In genomic region chr9:127538849-127539258, GRCh38 we compare ENCODE assay signal across 17 cellular contexts.
DNase-seq lines count a peak whose midpoint lies in the region; ATAC-seq and TF ChIP-seq lines count a peak whose summit lies in the region.
"Had no signal": no experiment of that assay in that cellular context is flagged by ENCODE, and none has a peak within 500 bp of the region (broad histone marks: within the 10 kb centered on the region; RNA-seq: fewer than 3 reads in every experiment).

No MANE protein-coding gene starts in this region.

- H3K4me3 Mint-ChIP-seq in activated CD4-positive, alpha-beta memory T cell treated with anti-CD3 and anti-CD28 coated beads for 36 hours, result no peak overlapping the region
- H3K4me3 Mint-ChIP-seq: activated CD8-positive, alpha-beta T cell treated with anti-CD3 and anti-CD28 coated beads for 36 hours; activated naive CD4-positive, alpha-beta T cell treated with anti-CD3 and anti-CD28 coated beads for 36 hours; CD8-positive, alpha-beta memory T cell; memory B cell; T-helper 2 cell treated with Interferon-gamma antibody and Interleukin-4, amounts not matched to agents 5 μg/mL and 100 μg/mL, for 36 hours had no signal

- no peaks in the 10 kb centered on the region for H3K4me1 Mint-ChIP-seq in activated CD4-positive, alpha-beta memory T cell treated with anti-CD3 and anti-CD28 coated beads for 36 hours (ENCODE audit: low read depth)
- H3K4me1 Mint-ChIP-seq: memory B cell had no signal

- no peaks in the 10 kb centered on the region for H3K9me3 Mint-ChIP-seq in activated CD4-positive, alpha-beta memory T cell treated with anti-CD3 and anti-CD28 coated beads for 36 hours
- H3K9me3 Mint-ChIP-seq: activated CD8-positive, alpha-beta T cell treated with anti-CD3 and anti-CD28 coated beads for 36 hours; activated naive CD4-positive, alpha-beta T cell treated with anti-CD3 and anti-CD28 coated beads for 36 hours; CD8-positive, alpha-beta memory T cell; memory B cell; T-helper 2 cell treated with Interferon-gamma antibody and Interleukin-4, amounts not matched to agents 5 μg/mL and 100 μg/mL, for 36 hours had no signal

- CTCF ChIA-PET in activated CD4-positive, alpha-beta memory T cell treated with anti-CD3 and anti-CD28 coated beads for 36 hours (lab: Charles Lee), result interaction anchor here (1.2 kb wide), 1 partner anchor 13 kb away, joined by 3 read pairs; no protein-coding TSS in a partner anchor

- WGBS in stomach, 5 donors, result 69 to 85% (median 76%) methylated on average over 4 of the region's 4 CpGs

- no peak for ATAC-seq in HG03139 (IDR thresholded peaks at IDR 0.05; ENCODE audit: unreplicated experiment)
- no peak for ATAC-seq in GM21447 (IDR thresholded peaks at IDR 0.05; ENCODE audit: unreplicated experiment)
- ATAC-seq: activated CD8-positive, alpha-beta T cell treated with anti-CD3 and anti-CD28 coated beads for 36 hours; pancreas had no signal

- H3K4me1 ChIP-seq in ascending aorta (peaks cover 34 to 68% of the 10 kb centered on the region in 2 donors), stomach (peaks cover 81 to 100% (median 95%) of the 10 kb centered on the region in 4 donors)

- TF ChIP-seq POLR2A in stomach (IDR thresholded peaks at IDR 0.05), result no peak

- intact Hi-C loops in ascending aorta (cut with DNase I), result loop anchor here (1.0 kb wide), 1 partner anchor 14 kb away; no protein-coding TSS in a partner anchor
- intact Hi-C loops in stomach (cut with DNase I; ENCODE audit: low total_unique reads), result no loop called here
- intact Hi-C loops in activated CD4-positive, alpha-beta memory T cell treated with anti-CD3 and anti-CD28 coated beads for 36 hours (cut with micrococcal nuclease), result no loop called here

- H3K36me3 Mint-ChIP-seq in activated CD4-positive, alpha-beta memory T cell treated with anti-CD3 and anti-CD28 coated beads for 36 hours, result no peaks in the 10 kb centered on the region
- H3K36me3 Mint-ChIP-seq: CD8-positive, alpha-beta memory T cell; memory B cell had no signal

- H3K27ac ChIP-seq in ascending aorta (peak overlapping the region; percentile 79 to 82), stomach (peak overlapping the region; percentile 6 to 88 (median 85))

- no peaks in the 10 kb centered on the region for H3K27me3 Mint-ChIP-seq in activated CD4-positive, alpha-beta memory T cell treated with anti-CD3 and anti-CD28 coated beads for 36 hours
- H3K27me3 Mint-ChIP-seq: activated CD8-positive, alpha-beta T cell treated with anti-CD3 and anti-CD28 coated beads for 36 hours had no signal

- no peak for TF ChIP-seq EP300 in stomach (IDR thresholded peaks at IDR 0.05)

- DNase-seq in GM04503 (ENCODE audit: low read depth), result peak; percentile 76
- no peak for DNase-seq in ascending aorta (ENCODE audit: low spot score in 2 of 2)
- peak; percentile 86 for DNase-seq in fibroblast of the aortic adventitia (ENCODE audit: low read depth)
- DNase-seq in stomach, result no peak
- no peak for DNase-seq in activated CD4-positive, alpha-beta memory T cell treated with anti-CD3 and anti-CD28 coated beads for 36 hours
- no peak for DNase-seq in NCI-H2171 (lab: John Stamatoyannopoulos, UW)
- DNase-seq: activated CD8-positive, alpha-beta T cell treated with anti-CD3 and anti-CD28 coated beads for 36 hours; activated naive CD4-positive, alpha-beta T cell treated with anti-CD3 and anti-CD28 coated beads for 36 hours; CD8-positive, alpha-beta memory T cell; cortex of kidney; pancreas; stimulated activated CD4-positive, alpha-beta T cell treated with anti-CD3 and anti-CD28 coated beads, Interleukin-4, amount 100 ng/mL, for 1 hour; stimulated activated naive CD4-positive, alpha-beta T cell had no signal

- no peak overlapping the region for H3K27ac Mint-ChIP-seq in activated CD4-positive, alpha-beta memory T cell treated with anti-CD3 and anti-CD28 coated beads for 36 hours
- H3K27ac Mint-ChIP-seq: activated CD8-positive, alpha-beta T cell treated with anti-CD3 and anti-CD28 coated beads for 36 hours; activated naive CD4-positive, alpha-beta T cell treated with anti-CD3 and anti-CD28 coated beads for 36 hours; memory B cell; T-helper 2 cell treated with Interferon-gamma antibody and Interleukin-4, amounts not matched to agents 5 μg/mL and 100 μg/mL, for 36 hours had no signal

- H3K4me3 ChIP-seq in ascending aorta (no peak overlapping the region), fibroblast of the aortic adventitia (ENCODE audit: low read depth, low read length) (no peak overlapping the region), stomach (no peak overlapping the region)
- H3K4me3 ChIP-seq: pancreas had no signal

- H3K9me3 ChIP-seq in ascending aorta (no peaks in the 10 kb centered on the region), stomach (no peaks in the 10 kb centered on the region)
- H3K9me3 ChIP-seq: pancreas had no signal

- POLR2A ChIA-PET in activated CD4-positive, alpha-beta memory T cell treated with anti-CD3 and anti-CD28 coated beads for 36 hours (lab: Charles Lee), result interaction anchor here (0.9 kb wide), 1 partner anchor 11 kb away, joined by 3 read pairs; no protein-coding TSS in a partner anchor

- TF ChIP-seq CTCF in ascending aorta (IDR thresholded peaks at IDR 0.05) (no peak), fibroblast of the aortic adventitia (IDR thresholded peaks at IDR 0.05; ENCODE audit: insufficient read depth, low read length) (no peak), stomach (IDR thresholded peaks at IDR 0.05) (no peak)

- no peaks in the 10 kb centered on the region for H3K36me3 ChIP-seq in ascending aorta
- H3K36me3 ChIP-seq in stomach, result peaks cover 0 to 19% (median 6%) of the 10 kb centered on the region in 4 donors
- H3K36me3 ChIP-seq: pancreas had no signal

- H3K27me3 ChIP-seq in ascending aorta, result no peaks in the 10 kb centered on the region
- no peaks in the 10 kb centered on the region for H3K27me3 ChIP-seq in stomach
- H3K27me3 ChIP-seq: pancreas had no signal

Comparison
In these comparisons a context has a peak if more than half of its experiments do, and no peak if none do; other contexts are left out.
1. DNase-seq: peak in GM04503 (single experiment) and fibroblast of the aortic adventitia (single experiment); none in ascending aorta (0 of 2), stomach (single experiment), activated CD4-positive, alpha-beta memory T cell treated with anti-CD3 and anti-CD28 coated beads for 36 hours (single experiment) and NCI-H2171 (single experiment).